17 cellular contexts compared by ENCODE assay signal in genomic region chr2:145199832-145200231, GRCh38.
DNase-seq lines count a peak whose midpoint lies in the region; ATAC-seq and TF ChIP-seq lines count a peak whose summit lies in the region.
"Had no signal": no experiment of that assay in that cellular context is flagged by ENCODE, and none has a peak within 500 bp of the region (broad histone marks: within the 10 kb centered on the region; RNA-seq: fewer than 3 reads in every experiment).

No MANE protein-coding gene starts in this region.

- H3K36me3 ChIP-seq in breast epithelium (no peaks in the 10 kb centered on the region), spleen (no peaks in the 10 kb centered on the region)

- H3K9me3 ChIP-seq in breast epithelium (no peaks in the 10 kb centered on the region), spleen (no peaks in the 10 kb centered on the region)
- H3K9me3 ChIP-seq: A549 had no signal

- H3K27me3 Mint-ChIP-seq in brain (peaks cover 4% of the 10 kb centered on the region), neural crest cell (ENCODE audit: low read depth) (no peaks in the 10 kb centered on the region)
- H3K27me3 Mint-ChIP-seq: CD4-positive, alpha-beta memory T cell had no signal

- no peaks in the 10 kb centered on the region for H3K4me1 ChIP-seq in breast epithelium
- peaks cover 0 to 3% (median 0%) of the 10 kb centered on the region in 6 donors for H3K4me1 ChIP-seq in spleen
- H3K4me1 ChIP-seq: A549 had no signal

- H3K4me1 Mint-ChIP-seq in brain, result peaks cover 38% of the 10 kb centered on the region
- H3K4me1 Mint-ChIP-seq in neural crest cell, result peaks cover 30% of the 10 kb centered on the region
- H3K4me1 Mint-ChIP-seq: CD4-positive, alpha-beta memory T cell had no signal

- H3K27ac ChIP-seq in breast epithelium, result no peak overlapping the region
- no peak overlapping the region for H3K27ac ChIP-seq in spleen
- H3K27ac ChIP-seq: A549, GM23248 had no signal

- no peak for TF ChIP-seq POLR2A in breast epithelium (IDR thresholded peaks at IDR 0.05)
- no peak for TF ChIP-seq POLR2A in spleen (IDR thresholded peaks at IDR 0.05)

- H3K4me3 ChIP-seq in breast epithelium (no peak overlapping the region), spleen (no peak overlapping the region)
- H3K4me3 ChIP-seq: A549, GM12878, GM23248 had no signal

- 84 to 94% (median 91%) methylated on average over 1 of the region's 1 CpG for WGBS in spleen, 5 donors

- H3K4me3 Mint-ChIP-seq in brain (peak overlapping the region in 2 of 5 experiments; percentile 54 to 65), neural crest cell (peak overlapping the region; percentile 68)
- H3K4me3 Mint-ChIP-seq: CD4-positive, alpha-beta memory T cell; H9 had no signal

- H3K27ac Mint-ChIP-seq in brain (peak overlapping the region in 4 of 5 experiments; percentile 35 to 81 (median 69)), neural crest cell (ENCODE audit: unreplicated experiment) (no peak overlapping the region)
- H3K27ac Mint-ChIP-seq: CD4-positive, alpha-beta memory T cell; H9 had no signal

- H3K27me3 ChIP-seq in breast epithelium (no peaks in the 10 kb centered on the region), spleen (replicated peaks in 1 of 7) (no peaks in the 10 kb centered on the region)

- TF ChIP-seq CTCF in brain (conservative IDR thresholded peaks at IDR 0.05) (no peak), neural crest cell (conservative IDR thresholded peaks at IDR 0.05) (no peak), breast epithelium (IDR thresholded peaks at IDR 0.05) (no peak), spleen (IDR thresholded peaks at IDR 0.05 in 8 of 11, conservative IDR thresholded peaks at IDR 0.05 in 3 of 11) (no peak)

- no peaks in the 10 kb centered on the region for H3K36me3 Mint-ChIP-seq in brain
- H3K36me3 Mint-ChIP-seq in neural crest cell (ENCODE audit: low read depth), result no peaks in the 10 kb centered on the region
- H3K36me3 Mint-ChIP-seq: CD4-positive, alpha-beta memory T cell had no signal

- intact Hi-C loops in left colon (cut with DNase I, micrococcal nuclease) (no loop called here), breast epithelium (cut with DNase I; ENCODE audit: low total_unique reads) (no loop called here), spleen (cut with DNase I; ENCODE audit: low total_unique reads) (no loop called here)

- DNase-seq in EH (ENCODE audit: low read depth) (peak; percentile 64), neural crest cell (ENCODE audit: low read depth, low spot score) (no peak), left colon (no peak), breast epithelium (ENCODE audit: low spot score in 2 of 2) (no peak), spleen (no peak)
- DNase-seq: 8988T; ACHN; Calu3; CD4-positive, alpha-beta memory T cell; DMS53; GDM1; GM23248; H9 had no signal

- no peak for ATAC-seq in left colon
- ATAC-seq: A549, GM12878, HCT116 had no signal

- H3K9me3 Mint-ChIP-seq in brain (no peaks in the 10 kb centered on the region), neural crest cell (no peaks in the 10 kb centered on the region)
- H3K9me3 Mint-ChIP-seq: CD4-positive, alpha-beta memory T cell; H9 had no signal
